ENCODE assay signal across 15 cellular contexts in the genomic region with DNA sequence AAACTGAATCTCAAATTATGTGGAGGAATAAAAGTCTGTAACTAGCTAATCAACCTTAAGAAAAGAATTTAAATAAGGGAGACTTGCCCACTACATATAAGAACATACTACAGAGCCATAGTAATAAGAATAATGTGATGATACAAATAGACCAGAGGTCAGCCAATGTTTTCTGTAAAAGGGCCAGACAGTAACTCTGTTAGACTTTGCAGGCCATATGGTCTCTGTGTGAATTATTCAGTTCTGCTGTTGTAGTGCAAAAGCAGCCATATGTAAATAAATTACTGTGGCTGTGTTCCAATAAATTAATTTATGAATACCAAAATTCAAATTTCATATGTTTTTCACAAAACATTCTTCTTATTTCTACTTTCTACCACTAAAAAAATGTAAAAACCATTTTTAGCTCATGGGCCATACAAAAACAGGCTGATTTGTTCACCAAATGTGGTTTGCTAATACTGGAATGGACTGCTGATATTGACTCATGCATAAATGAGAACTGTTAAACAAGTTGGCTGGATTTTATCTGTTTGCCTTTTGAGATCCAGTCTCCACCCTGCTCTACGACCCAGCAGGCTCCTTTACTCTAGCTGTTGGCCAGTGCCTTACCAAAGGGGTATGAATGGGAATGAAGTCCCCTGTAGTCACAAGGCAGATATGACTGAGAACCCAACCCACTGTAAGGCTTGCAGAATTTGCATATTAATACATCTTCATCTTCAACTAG.
DNase-seq lines count a peak whose midpoint lies in the region; ATAC-seq and TF ChIP-seq lines count a peak whose summit lies in the region.
"Had no signal": no experiment of that assay in that cellular context is flagged by ENCODE, and none has a peak within 500 bp of the region (broad histone marks: within the 10 kb centered on the region; RNA-seq: fewer than 3 reads in every experiment).

No MANE protein-coding gene starts in this region.

- no peaks in the 10 kb centered on the region for H3K36me3 ChIP-seq in GM23248 (ENCODE audit: low read depth)
- no peaks in the 10 kb centered on the region for H3K36me3 ChIP-seq in esophagus squamous epithelium
- no peaks in the 10 kb centered on the region for H3K36me3 ChIP-seq in upper lobe of right lung
- H3K36me3 ChIP-seq: BE2C, HAP-1 had no signal

- H3K79me2 ChIP-seq in GM23248 (ENCODE audit: insufficient read depth) = no peaks in the 10 kb centered on the region

- no peak overlapping the region for H3K4me2 ChIP-seq in GM23248 (ENCODE audit: unreplicated experiment)

- TF ChIP-seq POLR2A in esophagus squamous epithelium (IDR thresholded peaks at IDR 0.05) = no peak

- H3K9ac ChIP-seq in GM23248 = no peak overlapping the region

- H3K9me3 ChIP-seq in GM23248 (ENCODE audit: low read depth) (no peaks in the 10 kb centered on the region), esophagus squamous epithelium (no peaks in the 10 kb centered on the region), upper lobe of right lung (no peaks in the 10 kb centered on the region)
- H3K9me3 ChIP-seq: BE2C, HAP-1 had no signal

- no peak overlapping the region for H3K4me3 ChIP-seq in GM23248
- H3K4me3 ChIP-seq in esophagus squamous epithelium = no peak overlapping the region
- H3K4me3 ChIP-seq in upper lobe of right lung = no peak overlapping the region
- H3K4me3 ChIP-seq: HAP-1, K562 had no signal

- H3F3A ChIP-seq in GM23248 (ENCODE audit: insufficient read depth) = no peaks in the 10 kb centered on the region

- H3K27me3 ChIP-seq in GM23248 (replicated peaks; ENCODE audit: insufficient read depth) = no peaks in the 10 kb centered on the region
- H3K27me3 ChIP-seq in esophagus squamous epithelium = no peaks in the 10 kb centered on the region
- H3K27me3 ChIP-seq in upper lobe of right lung = no peaks in the 10 kb centered on the region
- H3K27me3 ChIP-seq: BE2C had no signal

- no peaks in the 10 kb centered on the region for H3K4me1 ChIP-seq in GM23248 (ENCODE audit: insufficient read depth)
- no peaks in the 10 kb centered on the region for H3K4me1 ChIP-seq in esophagus squamous epithelium
- no peaks in the 10 kb centered on the region for H3K4me1 ChIP-seq in upper lobe of right lung
- H3K4me1 ChIP-seq: BE2C, HAP-1 had no signal

- DNase-seq in DMS 273 (lab: John Stamatoyannopoulos, UW; ENCODE audit: unreplicated experiment) (peak; percentile 75), GM23248 (peak; percentile 11), cerebellar cortex (ENCODE audit: low spot score) (peak; percentile 87), pons (ENCODE audit: low spot score) (peak; percentile 5), esophagus squamous epithelium (lab: John Stamatoyannopoulos, UW) (no peak), upper lobe of right lung (no peak)
- DNase-seq in stimulated activated CD4-positive, alpha-beta T cell treated with anti-CD3 and anti-CD28 coated beads, Interleukin-4, amount 100 ng/mL, for 4 hours = no peak
- DNase-seq: BE2C; CD4-positive, alpha-beta memory T cell; DMS53; GOT3 had no signal

- H3K9me2 ChIP-seq in GM23248 (ENCODE audit: insufficient read depth) = no peaks in the 10 kb centered on the region

- intact Hi-C loops in esophagus squamous epithelium (cut with DNase I) (no loop called here), upper lobe of right lung (cut with DNase I) (no loop called here)

- no peak overlapping the region for H3K27ac ChIP-seq in GM23248
- H3K27ac ChIP-seq in esophagus squamous epithelium = no peak overlapping the region
- no peak overlapping the region for H3K27ac ChIP-seq in upper lobe of right lung
- H3K27ac ChIP-seq: C4-2B had no signal

- H2AFZ ChIP-seq in GM23248 = no peak overlapping the region

- 31 to 43% methylated on average over 1 of the region's 1 CpG for WGBS in GM23248 (ENCODE audit: low coverage in 1 of 2, low lambda C conversion rate in 2 of 2, missing lambda C conversion rate in 2 of 2), 2 experiments
- 29 to 44% methylated on average over 1 of the region's 1 CpG for WGBS in esophagus squamous epithelium, 2 donors

- H4K20me1 ChIP-seq in GM23248 (ENCODE audit: insufficient read depth) = no peaks in the 10 kb centered on the region

- ATAC-seq in activated CD4-positive, CD25-positive, alpha-beta regulatory T cell treated with anti-CD3 and anti-CD28 coated beads, Interleukin-2, amount 50 U/mL, for 24 hours = no peak
- ATAC-seq in upper lobe of right lung = no peak
- ATAC-seq: K562 had no signal

- in situ Hi-C loops in GM23248 (cut with MboI) = no loop called here

- no peak for TF ChIP-seq CTCF in esophagus squamous epithelium (IDR thresholded peaks at IDR 0.05)
- TF ChIP-seq CTCF in upper lobe of right lung (IDR thresholded peaks at IDR 0.05) = no peak

Comparison
In these comparisons a context has a peak if more than half of its experiments do, and no peak if none do; other contexts are left out.
1. DNase-seq: peak in DMS 273 (single experiment), GM23248 (single experiment), cerebellar cortex (single experiment) and pons (single experiment); none in esophagus squamous epithelium (single experiment), stimulated activated CD4-positive, alpha-beta T cell treated with anti-CD3 and anti-CD28 coated beads, Interleukin-4, amount 100 ng/mL, for 4 hours (0 of 2) and upper lobe of right lung (single experiment).